ENCODE assay signal across 31 cellular contexts in genomic region chr11:94032066-94032465, GRCh38. TPM values are rescaled to one million over a fixed set of nuclear protein-coding genes. Genes with fewer than 3 reads are reported as not detected.
"Had no signal": no experiment of that assay in that cellular context is flagged by ENCODE, and none has a peak within 500 bp of the region (broad histone marks: within the 10 kb centered on the region; RNA-seq: fewer than 3 reads in every experiment).

No MANE protein-coding gene starts in this region.

- ATAC-seq: left colon; natural killer cell; stimulated activated effector memory CD8-positive, alpha-beta T cell treated with anti-CD3 and anti-CD28 coated beads, Interleukin-12 subunit alpha, Interleukin-12 subunit beta, amount 100 ng/mL, for 72 hours had no signal

- DNase-seq: dermis blood vessel endothelial cell; effector memory CD4-positive, alpha-beta T cell; esophagus squamous epithelium; foreskin melanocyte; left colon; natural killer cell; sigmoid colon; stimulated activated CD4-positive, alpha-beta T cell treated with anti-CD3 and anti-CD28 coated beads, Interleukin-2, amount 100 ng/mL, for 24 hours; stimulated activated CD4-positive, alpha-beta T cell treated with anti-CD3 and anti-CD28 coated beads, Interleukin-4, amount 100 ng/mL, for 24 hours; stimulated activated naive CD4-positive, alpha-beta T cell treated with Interleukin-2 at 50 U/mL for 16 hours; stomach; thyroid gland; trophoblast cell had no signal

- H3K4me1 Mint-ChIP-seq: memory B cell; natural killer cell; neural progenitor cell; stimulated activated effector memory CD8-positive, alpha-beta T cell treated with anti-CD3 and anti-CD28 coated beads, Interleukin-12 subunit alpha, Interleukin-12 subunit beta, amount 100 ng/mL, for 72 hours had no signal

- H3K9me3 ChIP-seq: esophagus squamous epithelium, thyroid gland, vagina had no signal

- H3K4me3 Mint-ChIP-seq: memory B cell; natural killer cell; neural progenitor cell; stimulated activated effector memory CD8-positive, alpha-beta T cell treated with anti-CD3 and anti-CD28 coated beads, Interleukin-12 subunit alpha, Interleukin-12 subunit beta, amount 100 ng/mL, for 72 hours had no signal

- H3K27ac ChIP-seq: coronary artery, esophagus squamous epithelium, hepatocyte, neural progenitor cell, parathyroid adenoma, sigmoid colon, stomach, thyroid gland, vagina had no signal

- H3K36me3 Mint-ChIP-seq: memory B cell; natural killer cell; neural progenitor cell; stimulated activated effector memory CD8-positive, alpha-beta T cell treated with anti-CD3 and anti-CD28 coated beads, Interleukin-12 subunit alpha, Interleukin-12 subunit beta, amount 100 ng/mL, for 72 hours had no signal

- H3K4me3 ChIP-seq: coronary artery, esophagus squamous epithelium, hepatocyte, neural progenitor cell, sigmoid colon, stomach, thyroid gland, vagina had no signal

- H3K27ac Mint-ChIP-seq: memory B cell; natural killer cell; neural progenitor cell; progenitor cell of endocrine pancreas; stimulated activated effector memory CD8-positive, alpha-beta T cell treated with anti-CD3 and anti-CD28 coated beads, Interleukin-12 subunit alpha, Interleukin-12 subunit beta, amount 100 ng/mL, for 72 hours had no signal

- H3K27me3 ChIP-seq: hepatocyte, neural progenitor cell, sigmoid colon, stomach, thyroid gland, vagina had no signal

- H3K36me3 ChIP-seq: esophagus squamous epithelium, neural progenitor cell, sigmoid colon, stomach, thyroid gland, vagina had no signal

RNA-seq across cellular contexts. Expression of gene HEPHL1, which starts 10.9 kb away (rescaled TPM):
- total RNA-seq: dermis blood vessel endothelial cell, endothelial cell of umbilical vein, epithelial cell of proximal tubule, kidney epithelial cell, left colon, liver, lung, mononuclear cell, natural killer cell, osteoblast, progenitor cell of endocrine pancreas, sigmoid colon, stomach, subcutaneous adipose tissue, temporal lobe, ureter had no signal
